In genomic region chr10:32650246-32650655, GRCh38 we compare ENCODE assay signal across 1 cellular context.
TF ChIP-seq lines count a peak whose summit lies in the region.

No MANE protein-coding gene starts in this region.

TF ChIP-seq in K562, 482 proteins besides CTCF, POLR2A, EP300 and RAD21 (continued from another document):
- TF ChIP-seq, protein P1, sequence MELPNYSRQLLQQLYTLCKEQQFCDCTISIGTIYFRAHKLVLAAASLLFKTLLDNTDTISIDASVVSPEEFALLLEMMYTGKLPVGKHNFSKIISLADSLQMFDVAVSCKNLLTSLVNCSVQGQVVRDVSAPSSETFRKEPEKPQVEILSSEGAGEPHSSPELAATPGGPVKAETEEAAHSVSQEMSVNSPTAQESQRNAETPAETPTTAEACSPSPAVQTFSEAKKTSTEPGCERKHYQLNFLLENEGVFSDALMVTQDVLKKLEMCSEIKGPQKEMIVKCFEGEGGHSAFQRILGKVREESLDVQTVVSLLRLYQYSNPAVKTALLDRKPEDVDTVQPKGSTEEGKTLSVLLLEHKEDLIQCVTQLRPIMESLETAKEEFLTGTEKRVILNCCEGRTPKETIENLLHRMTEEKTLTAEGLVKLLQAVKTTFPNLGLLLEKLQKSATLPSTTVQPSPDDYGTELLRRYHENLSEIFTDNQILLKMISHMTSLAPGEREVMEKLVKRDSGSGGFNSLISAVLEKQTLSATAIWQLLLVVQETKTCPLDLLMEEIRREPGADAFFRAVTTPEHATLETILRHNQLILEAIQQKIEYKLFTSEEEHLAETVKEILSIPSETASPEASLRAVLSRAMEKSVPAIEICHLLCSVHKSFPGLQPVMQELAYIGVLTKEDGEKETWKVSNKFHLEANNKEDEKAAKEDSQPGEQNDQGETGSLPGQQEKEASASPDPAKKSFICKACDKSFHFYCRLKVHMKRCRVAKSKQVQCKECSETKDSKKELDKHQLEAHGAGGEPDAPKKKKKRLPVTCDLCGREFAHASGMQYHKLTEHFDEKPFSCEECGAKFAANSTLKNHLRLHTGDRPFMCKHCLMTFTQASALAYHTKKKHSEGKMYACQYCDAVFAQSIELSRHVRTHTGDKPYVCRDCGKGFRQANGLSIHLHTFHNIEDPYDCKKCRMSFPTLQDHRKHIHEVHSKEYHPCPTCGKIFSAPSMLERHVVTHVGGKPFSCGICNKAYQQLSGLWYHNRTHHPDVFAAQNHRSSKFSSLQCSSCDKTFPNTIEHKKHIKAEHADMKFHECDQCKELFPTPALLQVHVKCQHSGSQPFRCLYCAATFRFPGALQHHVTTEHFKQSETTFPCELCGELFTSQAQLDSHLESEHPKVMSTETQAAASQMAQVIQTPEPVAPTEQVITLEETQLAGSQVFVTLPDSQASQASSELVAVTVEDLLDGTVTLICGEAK (IDR thresholded peaks at IDR 0.05), result no peak
- TF ChIP-seq, protein P1 (CRISPR knock-in tag; IDR thresholded peaks at IDR 0.05), result no peak
- no peak for TF ChIP-seq CXXC5 (CRISPR knock-in tag; IDR thresholded peaks at IDR 0.05)
TF ChIP-seq in K562: peak in this region for 0.
